19 cellular contexts compared by ENCODE assay signal in genomic region chr9:135047026-135047350, GRCh38. TPM values are rescaled to one million over a fixed set of nuclear protein-coding genes. Genes with fewer than 3 reads are reported as not detected.
DNase-seq lines count a peak whose midpoint lies in the region; ATAC-seq lines count a peak whose summit lies in the region.
"Had no signal": no experiment of that assay in that cellular context is flagged by ENCODE, and none has a peak within 500 bp of the region (broad histone marks: within the 10 kb centered on the region; RNA-seq: fewer than 3 reads in every experiment).

No MANE protein-coding gene starts in this region.

- H3K4me1 Mint-ChIP-seq in stimulated activated naive CD8-positive, alpha-beta T cell treated with anti-CD3 and anti-CD28 coated beads, Interleukin-15, amount 100 ng/mL, for 72 hours: no peaks in the 10 kb centered on the region
- no peaks in the 10 kb centered on the region for H3K4me1 Mint-ChIP-seq in stimulated activated effector memory CD8-positive, alpha-beta T cell treated with anti-CD3 and anti-CD28 coated beads, Interleukin-12 subunit alpha, Interleukin-12 subunit beta, amount 100 ng/mL, for 72 hours
- H3K4me1 Mint-ChIP-seq: CD4-positive, alpha-beta memory T cell had no signal

- peak; percentile 13 for ATAC-seq in stimulated activated naive CD8-positive, alpha-beta T cell treated with anti-CD3 and anti-CD28 coated beads, Interleukin-15, Interleukin-2, amounts not matched to agents 100 U/mL and 50 U/mL, for 24 hours
- ATAC-seq in stimulated activated naive CD8-positive, alpha-beta T cell treated with anti-CD3 and anti-CD28 coated beads, Interleukin-15, amount 100 ng/mL, for 72 hours: no peak
- ATAC-seq in left lobe of liver (no peak), HG02852 (IDR thresholded peaks at IDR 0.05; ENCODE audit: unreplicated experiment) (no peak), esophagus mucosa (no peak)
- ATAC-seq in stimulated activated effector memory CD8-positive, alpha-beta T cell treated with anti-CD3 and anti-CD28 coated beads, Interleukin-12 subunit alpha, Interleukin-12 subunit beta, amount 100 ng/mL, for 72 hours: peak; percentile 9
- ATAC-seq: HepG2 had no signal

- H3K27me3 Mint-ChIP-seq in stimulated activated naive CD8-positive, alpha-beta T cell treated with anti-CD3 and anti-CD28 coated beads, Interleukin-15, amount 100 ng/mL, for 72 hours: peaks cover 42% of the 10 kb centered on the region

- no peak overlapping the region for H3K4me3 Mint-ChIP-seq in stimulated activated naive CD8-positive, alpha-beta T cell treated with anti-CD3 and anti-CD28 coated beads, Interleukin-15, amount 100 ng/mL, for 72 hours
- H3K4me3 Mint-ChIP-seq in stimulated activated effector memory CD8-positive, alpha-beta T cell treated with anti-CD3 and anti-CD28 coated beads, Interleukin-12 subunit alpha, Interleukin-12 subunit beta, amount 100 ng/mL, for 72 hours: no peak overlapping the region
- H3K4me3 Mint-ChIP-seq: CD4-positive, alpha-beta memory T cell had no signal

- no peak for DNase-seq in stimulated activated naive CD8-positive, alpha-beta T cell treated with anti-CD3 and anti-CD28 coated beads, Interleukin-15, Interleukin-2, amounts not matched to agents 100 U/mL and 50 U/mL, for 24 hours
- no peak for DNase-seq in stimulated activated naive CD8-positive, alpha-beta T cell treated with anti-CD3 and anti-CD28 coated beads, Interleukin-15, amount 100 ng/mL, for 72 hours
- DNase-seq in left lobe of liver (ENCODE audit: low spot score): peak; percentile 36
- no peak for DNase-seq in stimulated activated effector memory CD8-positive, alpha-beta T cell treated with anti-CD3 and anti-CD28 coated beads, Interleukin-12 subunit alpha, Interleukin-12 subunit beta, amount 100 ng/mL, for 72 hours (ENCODE audit: low spot score in 2 of 2)
- DNase-seq in pons (ENCODE audit: low spot score): no peak
- DNase-seq: BE2C; CD4-positive, alpha-beta memory T cell; DMS153; GF-D8; GM23248; HCEC 1CT; KG1; NCI-H1417 treated with DMSO at 0.1 percent for 48 hours; NCI-H1930; NCI-H526; PC-9 had no signal

- no peaks in the 10 kb centered on the region for H3K36me3 Mint-ChIP-seq in stimulated activated effector memory CD8-positive, alpha-beta T cell treated with anti-CD3 and anti-CD28 coated beads, Interleukin-12 subunit alpha, Interleukin-12 subunit beta, amount 100 ng/mL, for 72 hours
- H3K36me3 Mint-ChIP-seq: CD4-positive, alpha-beta memory T cell had no signal

- no peaks in the 10 kb centered on the region for H3K9me3 Mint-ChIP-seq in stimulated activated naive CD8-positive, alpha-beta T cell treated with anti-CD3 and anti-CD28 coated beads, Interleukin-15, amount 100 ng/mL, for 72 hours
- no peaks in the 10 kb centered on the region for H3K9me3 Mint-ChIP-seq in stimulated activated effector memory CD8-positive, alpha-beta T cell treated with anti-CD3 and anti-CD28 coated beads, Interleukin-12 subunit alpha, Interleukin-12 subunit beta, amount 100 ng/mL, for 72 hours

- H3K27ac Mint-ChIP-seq in stimulated activated naive CD8-positive, alpha-beta T cell treated with anti-CD3 and anti-CD28 coated beads, Interleukin-15, amount 100 ng/mL, for 72 hours: peak overlapping the region in 1 of 2 donors; percentile 52
- no peak overlapping the region for H3K27ac Mint-ChIP-seq in stimulated activated effector memory CD8-positive, alpha-beta T cell treated with anti-CD3 and anti-CD28 coated beads, Interleukin-12 subunit alpha, Interleukin-12 subunit beta, amount 100 ng/mL, for 72 hours
- H3K27ac Mint-ChIP-seq: CD4-positive, alpha-beta memory T cell had no signal

RNA-seq across cellular contexts. Expression of gene OLFM1, which starts 40.5 kb away (rescaled TPM):
- 1.8 TPM for total RNA-seq in left lobe of liver
- total RNA-seq in esophagus mucosa: 4.9 TPM
- total RNA-seq: CD4-positive, alpha-beta memory T cell; HepG2; PC-9 had no signal

Comparison
In these comparisons a context has a peak if more than half of its experiments do, and no peak if none do; other contexts are left out.
1. ATAC-seq: peak in stimulated activated naive CD8-positive, alpha-beta T cell treated with anti-CD3 and anti-CD28 coated beads, Interleukin-15, Interleukin-2, amounts not matched to agents 100 U/mL and 50 U/mL, for 24 hours (single experiment) and stimulated activated effector memory CD8-positive, alpha-beta T cell treated with anti-CD3 and anti-CD28 coated beads, Interleukin-12 subunit alpha, Interleukin-12 subunit beta, amount 100 ng/mL, for 72 hours (single experiment); none in stimulated activated naive CD8-positive, alpha-beta T cell treated with anti-CD3 and anti-CD28 coated beads, Interleukin-15, amount 100 ng/mL, for 72 hours (single experiment), left lobe of liver (single experiment), HG02852 (single experiment) and esophagus mucosa (single experiment).